ENCODE assay signal across 1 cellular context in the genomic region with DNA sequence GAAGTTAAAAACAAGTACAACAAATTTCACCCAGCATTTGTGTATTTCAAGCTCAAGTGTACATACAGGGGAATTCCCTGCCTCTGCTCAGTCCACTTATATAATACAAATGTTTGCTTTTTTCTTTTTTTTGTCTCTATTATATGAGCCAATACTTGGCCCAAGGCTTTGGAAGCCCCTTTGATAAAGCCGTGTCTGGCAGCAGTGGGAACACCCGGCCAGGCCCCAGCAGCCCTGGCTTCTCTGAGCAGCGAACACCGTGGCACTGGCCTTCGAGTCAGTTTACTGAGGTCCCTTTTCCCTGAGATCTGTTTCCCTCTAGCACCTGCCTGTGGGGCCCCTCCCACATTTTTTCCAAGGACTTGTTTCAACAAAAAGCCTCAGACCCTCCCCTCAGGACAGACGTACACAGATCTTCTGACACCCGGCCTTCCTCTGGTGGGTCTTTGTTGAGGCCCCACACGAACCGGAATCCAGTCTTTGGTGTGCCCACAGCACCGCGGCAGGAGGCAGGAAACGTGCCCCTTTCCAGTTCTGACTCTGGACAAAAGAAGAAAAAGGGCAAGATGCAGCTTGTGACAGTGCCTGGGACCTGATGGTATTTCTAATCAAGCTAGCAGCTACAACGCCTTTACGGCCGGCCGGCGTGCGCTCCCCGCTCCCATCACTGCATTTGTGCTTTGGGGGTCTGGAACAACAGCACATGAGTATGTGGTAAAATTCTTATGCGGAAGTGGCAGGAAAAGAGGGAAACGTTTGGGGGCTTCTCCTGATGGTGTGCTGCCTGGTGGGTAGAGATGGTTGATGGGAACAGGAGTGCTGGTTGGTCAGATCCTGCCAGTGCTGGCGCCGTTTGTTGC.
TF ChIP-seq lines count a peak whose summit lies in the region.

No MANE protein-coding gene starts in this region.

TF ChIP-seq in GM23338, 12 proteins besides CTCF, POLR2A, EP300 and RAD21:
- no peak for TF ChIP-seq ZNF114 (CRISPR knock-in tag; IDR thresholded peaks at IDR 0.05)
- no peak for TF ChIP-seq EZH2phosphoT487 (IDR thresholded peaks at IDR 0.05; ENCODE audit: unreplicated experiment)
- TF ChIP-seq REST (IDR thresholded peaks at IDR 0.05; ENCODE audit: unreplicated experiment): no peak
- no peak for TF ChIP-seq ZNF331 (CRISPR knock-in tag; IDR thresholded peaks at IDR 0.05; ENCODE audit: low read depth)
